Comparison of ENCODE assay signal across 1 cellular context in genomic region chr10:122113161-122113944, GRCh38.
TF ChIP-seq lines count a peak whose summit lies in the region.

No MANE protein-coding gene starts in this region.

TF ChIP-seq in HepG2, 621 proteins besides CTCF, POLR2A, EP300 and RAD21 (continued from another document and continues in another):
- TF ChIP-seq, protein P1, sequence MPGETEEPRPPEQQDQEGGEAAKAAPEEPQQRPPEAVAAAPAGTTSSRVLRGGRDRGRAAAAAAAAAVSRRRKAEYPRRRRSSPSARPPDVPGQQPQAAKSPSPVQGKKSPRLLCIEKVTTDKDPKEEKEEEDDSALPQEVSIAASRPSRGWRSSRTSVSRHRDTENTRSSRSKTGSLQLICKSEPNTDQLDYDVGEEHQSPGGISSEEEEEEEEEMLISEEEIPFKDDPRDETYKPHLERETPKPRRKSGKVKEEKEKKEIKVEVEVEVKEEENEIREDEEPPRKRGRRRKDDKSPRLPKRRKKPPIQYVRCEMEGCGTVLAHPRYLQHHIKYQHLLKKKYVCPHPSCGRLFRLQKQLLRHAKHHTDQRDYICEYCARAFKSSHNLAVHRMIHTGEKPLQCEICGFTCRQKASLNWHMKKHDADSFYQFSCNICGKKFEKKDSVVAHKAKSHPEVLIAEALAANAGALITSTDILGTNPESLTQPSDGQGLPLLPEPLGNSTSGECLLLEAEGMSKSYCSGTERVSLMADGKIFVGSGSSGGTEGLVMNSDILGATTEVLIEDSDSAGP (CRISPR knock-in tag; IDR thresholded peaks at IDR 0.05; ENCODE audit: borderline replicate concordance) = peak; percentile 74
- TF ChIP-seq ZNF296 (CRISPR knock-in tag; conservative IDR thresholded peaks at IDR 0.05) = no peak; the same call in 1 of the 2 replicates
- TF ChIP-seq ZNF30 (CRISPR knock-in tag; IDR thresholded peaks at IDR 0.05) = peak; percentile 64; the same call in 1 of the 2 replicates
- TF ChIP-seq, protein P2, sequence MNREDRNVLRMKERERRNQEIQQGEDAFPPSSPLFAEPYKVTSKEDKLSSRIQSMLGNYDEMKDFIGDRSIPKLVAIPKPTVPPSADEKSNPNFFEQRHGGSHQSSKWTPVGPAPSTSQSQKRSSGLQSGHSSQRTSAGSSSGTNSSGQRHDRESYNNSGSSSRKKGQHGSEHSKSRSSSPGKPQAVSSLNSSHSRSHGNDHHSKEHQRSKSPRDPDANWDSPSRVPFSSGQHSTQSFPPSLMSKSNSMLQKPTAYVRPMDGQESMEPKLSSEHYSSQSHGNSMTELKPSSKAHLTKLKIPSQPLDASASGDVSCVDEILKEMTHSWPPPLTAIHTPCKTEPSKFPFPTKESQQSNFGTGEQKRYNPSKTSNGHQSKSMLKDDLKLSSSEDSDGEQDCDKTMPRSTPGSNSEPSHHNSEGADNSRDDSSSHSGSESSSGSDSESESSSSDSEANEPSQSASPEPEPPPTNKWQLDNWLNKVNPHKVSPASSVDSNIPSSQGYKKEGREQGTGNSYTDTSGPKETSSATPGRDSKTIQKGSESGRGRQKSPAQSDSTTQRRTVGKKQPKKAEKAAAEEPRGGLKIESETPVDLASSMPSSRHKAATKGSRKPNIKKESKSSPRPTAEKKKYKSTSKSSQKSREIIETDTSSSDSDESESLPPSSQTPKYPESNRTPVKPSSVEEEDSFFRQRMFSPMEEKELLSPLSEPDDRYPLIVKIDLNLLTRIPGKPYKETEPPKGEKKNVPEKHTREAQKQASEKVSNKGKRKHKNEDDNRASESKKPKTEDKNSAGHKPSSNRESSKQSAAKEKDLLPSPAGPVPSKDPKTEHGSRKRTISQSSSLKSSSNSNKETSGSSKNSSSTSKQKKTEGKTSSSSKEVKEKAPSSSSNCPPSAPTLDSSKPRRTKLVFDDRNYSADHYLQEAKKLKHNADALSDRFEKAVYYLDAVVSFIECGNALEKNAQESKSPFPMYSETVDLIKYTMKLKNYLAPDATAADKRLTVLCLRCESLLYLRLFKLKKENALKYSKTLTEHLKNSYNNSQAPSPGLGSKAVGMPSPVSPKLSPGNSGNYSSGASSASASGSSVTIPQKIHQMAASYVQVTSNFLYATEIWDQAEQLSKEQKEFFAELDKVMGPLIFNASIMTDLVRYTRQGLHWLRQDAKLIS (CRISPR knock-in tag; IDR thresholded peaks at IDR 0.05) = no peak; the same call in 1 of the 2 replicates
- TF ChIP-seq DNMT3B (CRISPR knock-in tag; conservative IDR thresholded peaks at IDR 0.05) = peak; percentile 72; the same call in 1 of the 2 replicates
- TF ChIP-seq ZSCAN30 (CRISPR knock-in tag; IDR thresholded peaks at IDR 0.05) = no peak; the same call in 1 of the 2 replicates
- TF ChIP-seq ATF6 (CRISPR knock-in tag; conservative IDR thresholded peaks at IDR 0.05) = no peak
- TF ChIP-seq MYNN (CRISPR knock-in tag; IDR thresholded peaks at IDR 0.05; ENCODE audit: low read depth) = no peak
- no peak for TF ChIP-seq HMG20A (CRISPR knock-in tag; IDR thresholded peaks at IDR 0.05; ENCODE audit: borderline replicate concordance)
- TF ChIP-seq ZNF850 (CRISPR knock-in tag; conservative IDR thresholded peaks at IDR 0.05) = no peak
- TF ChIP-seq JUND (CRISPR knock-in tag; IDR thresholded peaks at IDR 0.05) = peak; percentile 66; the same call in 1 of the 2 replicates
- no peak; the same call in 1 of the 2 replicates for TF ChIP-seq ZBTB25 (CRISPR knock-in tag; IDR thresholded peaks at IDR 0.05)
- no peak for TF ChIP-seq PRDM4 (CRISPR knock-in tag; IDR thresholded peaks at IDR 0.05; ENCODE audit: borderline replicate concordance)
- no peak for TF ChIP-seq ATAD3A (CRISPR knock-in tag; IDR thresholded peaks at IDR 0.05)
- TF ChIP-seq MEIS2 (CRISPR knock-in tag; IDR thresholded peaks at IDR 0.05) = no peak; the same call in 1 of the 2 replicates
- TF ChIP-seq, protein P3, sequence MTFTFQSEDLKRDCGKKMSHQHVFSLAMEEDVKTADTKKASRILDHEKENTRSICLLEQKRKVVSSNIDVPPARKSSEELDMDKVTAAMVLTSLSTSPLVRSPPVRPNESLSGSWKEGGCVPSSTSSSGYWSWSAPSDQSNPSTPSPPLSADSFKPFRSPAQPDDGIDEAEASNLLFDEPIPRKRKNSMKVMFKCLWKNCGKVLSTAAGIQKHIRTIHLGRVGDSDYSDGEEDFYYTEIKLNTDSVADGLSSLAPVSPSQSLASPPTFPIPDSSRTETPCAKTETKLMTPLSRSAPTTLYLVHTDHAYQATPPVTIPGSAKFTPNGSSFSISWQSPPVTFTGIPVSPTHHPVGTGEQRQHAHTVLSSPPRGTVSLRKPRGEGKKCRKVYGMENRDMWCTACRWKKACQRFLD (CRISPR knock-in tag; IDR thresholded peaks at IDR 0.05; ENCODE audit: borderline replicate concordance) = no peak; the same call in 1 of the 2 replicates
- no peak for TF ChIP-seq EHMT2 (IDR thresholded peaks at IDR 0.05; ENCODE audit: borderline replicate concordance, low read depth, low read length)
- no peak for TF ChIP-seq SAFB2 (CRISPR knock-in tag; IDR thresholded peaks at IDR 0.05; ENCODE audit: borderline replicate concordance, low read depth)
- TF ChIP-seq SETDB1 (CRISPR knock-in tag; IDR thresholded peaks at IDR 0.05; ENCODE audit: borderline replicate concordance) = no peak
- TF ChIP-seq XBP1 (CRISPR knock-in tag; IDR thresholded peaks at IDR 0.05) = no peak; the same call in 1 of the 2 replicates
- peak; percentile 77; the same call in 1 of the 2 replicates for TF ChIP-seq ZNF234 (CRISPR knock-in tag; conservative IDR thresholded peaks at IDR 0.05)
- no peak for TF ChIP-seq IKZF4 (CRISPR knock-in tag; IDR thresholded peaks at IDR 0.05; ENCODE audit: borderline replicate concordance, low read depth, not compliant biosample characterization)
- peak; percentile 70; the same call in 1 of the 2 replicates for TF ChIP-seq DR1 (CRISPR knock-in tag; IDR thresholded peaks at IDR 0.05)
- TF ChIP-seq ZNF781 (CRISPR knock-in tag; IDR thresholded peaks at IDR 0.05; ENCODE audit: borderline replicate concordance, not compliant biosample characterization) = no peak
- TF ChIP-seq GATAD1 (CRISPR knock-in tag; IDR thresholded peaks at IDR 0.05) = peak; percentile 29
- TF ChIP-seq SNAI1 (CRISPR knock-in tag; IDR thresholded peaks at IDR 0.05; ENCODE audit: borderline replicate concordance) = peak; percentile 95
- no peak; the same call in 1 of the 2 replicates for TF ChIP-seq GMEB1 (CRISPR knock-in tag; IDR thresholded peaks at IDR 0.05; ENCODE audit: borderline replicate concordance)
- TF ChIP-seq REXO4 (CRISPR knock-in tag; IDR thresholded peaks at IDR 0.05; ENCODE audit: borderline replicate concordance) = no peak
- no peak for TF ChIP-seq KAT7 (CRISPR knock-in tag; IDR thresholded peaks at IDR 0.05; ENCODE audit: borderline replicate concordance)
- TF ChIP-seq, protein P4, sequence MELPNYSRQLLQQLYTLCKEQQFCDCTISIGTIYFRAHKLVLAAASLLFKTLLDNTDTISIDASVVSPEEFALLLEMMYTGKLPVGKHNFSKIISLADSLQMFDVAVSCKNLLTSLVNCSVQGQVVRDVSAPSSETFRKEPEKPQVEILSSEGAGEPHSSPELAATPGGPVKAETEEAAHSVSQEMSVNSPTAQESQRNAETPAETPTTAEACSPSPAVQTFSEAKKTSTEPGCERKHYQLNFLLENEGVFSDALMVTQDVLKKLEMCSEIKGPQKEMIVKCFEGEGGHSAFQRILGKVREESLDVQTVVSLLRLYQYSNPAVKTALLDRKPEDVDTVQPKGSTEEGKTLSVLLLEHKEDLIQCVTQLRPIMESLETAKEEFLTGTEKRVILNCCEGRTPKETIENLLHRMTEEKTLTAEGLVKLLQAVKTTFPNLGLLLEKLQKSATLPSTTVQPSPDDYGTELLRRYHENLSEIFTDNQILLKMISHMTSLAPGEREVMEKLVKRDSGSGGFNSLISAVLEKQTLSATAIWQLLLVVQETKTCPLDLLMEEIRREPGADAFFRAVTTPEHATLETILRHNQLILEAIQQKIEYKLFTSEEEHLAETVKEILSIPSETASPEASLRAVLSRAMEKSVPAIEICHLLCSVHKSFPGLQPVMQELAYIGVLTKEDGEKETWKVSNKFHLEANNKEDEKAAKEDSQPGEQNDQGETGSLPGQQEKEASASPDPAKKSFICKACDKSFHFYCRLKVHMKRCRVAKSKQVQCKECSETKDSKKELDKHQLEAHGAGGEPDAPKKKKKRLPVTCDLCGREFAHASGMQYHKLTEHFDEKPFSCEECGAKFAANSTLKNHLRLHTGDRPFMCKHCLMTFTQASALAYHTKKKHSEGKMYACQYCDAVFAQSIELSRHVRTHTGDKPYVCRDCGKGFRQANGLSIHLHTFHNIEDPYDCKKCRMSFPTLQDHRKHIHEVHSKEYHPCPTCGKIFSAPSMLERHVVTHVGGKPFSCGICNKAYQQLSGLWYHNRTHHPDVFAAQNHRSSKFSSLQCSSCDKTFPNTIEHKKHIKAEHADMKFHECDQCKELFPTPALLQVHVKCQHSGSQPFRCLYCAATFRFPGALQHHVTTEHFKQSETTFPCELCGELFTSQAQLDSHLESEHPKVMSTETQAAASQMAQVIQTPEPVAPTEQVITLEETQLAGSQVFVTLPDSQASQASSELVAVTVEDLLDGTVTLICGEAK (IDR thresholded peaks at IDR 0.05) = no peak
- TF ChIP-seq, protein P4 (CRISPR knock-in tag; IDR thresholded peaks at IDR 0.05) = no peak
- TF ChIP-seq THYN1 (CRISPR knock-in tag; IDR thresholded peaks at IDR 0.05; ENCODE audit: borderline replicate concordance, low read depth) = no peak
- no peak for TF ChIP-seq CHD2 (IDR thresholded peaks at IDR 0.05; ENCODE audit: low read depth, low read length)
- no peak for TF ChIP-seq SYNCRIP (IDR thresholded peaks at IDR 0.05; ENCODE audit: insufficient read depth, low read depth, low read length)
